In genomic region chr3:139608924-139609323, GRCh38 we compare ENCODE assay signal across 27 cellular contexts.
"Had no signal": no experiment of that assay in that cellular context is flagged by ENCODE, and none has a peak within 500 bp of the region (broad histone marks: within the 10 kb centered on the region; RNA-seq: fewer than 3 reads in every experiment).

No MANE protein-coding gene starts in this region.

- H3K36me3 ChIP-seq: ascending aorta had no signal

- DNase-seq: activated B cell treated with CpG ODN at 0.5 μM for 24 hours; activated CD4-positive, alpha-beta memory T cell treated with anti-CD3 and anti-CD28 coated beads for 36 hours; activated CD4-positive, alpha-beta T cell treated with anti-CD3 and anti-CD28 coated beads for 4 hours; activated CD4-positive, alpha-beta T cell treated with anti-CD3 and anti-CD28 coated beads, Interleukin-2, amount 10 ng/mL, durations not matched to agents 24 days and 14 days; activated CD4-positive, alpha-beta T cell treated with anti-CD3 and anti-CD28 coated beads, Interleukin-2, amount 50 U/mL, for 1 hour; activated CD4-positive, alpha-beta T cell treated with anti-CD3 and anti-CD28 coated beads, Interleukin-2, amount 50 U/mL, for 4 hours; activated CD4-positive, CD25-positive, alpha-beta regulatory T cell treated with anti-CD3 and anti-CD28 coated beads, Interleukin-2, amount 50 U/mL, for 72 hours; activated CD8-positive, alpha-beta memory T cell treated with anti-CD3 and anti-CD28 coated beads, Interleukin-2, amount 50 U/mL, for 4 hours; activated CD8-positive, alpha-beta T cell treated with anti-CD3 and anti-CD28 coated beads for 36 hours; activated effector memory CD4-positive, alpha-beta T cell treated with anti-CD3 and anti-CD28 coated beads, Interleukin-2, amount 50 U/mL, for 16 hours; activated naive CD4-positive, alpha-beta T cell treated with anti-CD3 and anti-CD28 coated beads, Interleukin-2, amount 10 ng/mL, durations not matched to agents 7 days and 5 days; activated naive CD4-positive, alpha-beta T cell treated with Interleukin-2 at 50 U/mL for 16 hours; activated naive CD8-positive, alpha-beta T cell treated with anti-CD3 and anti-CD28 coated beads, Interleukin-2, amount 10 ng/mL, durations not matched to agents 7 days and 5 days; activated naive CD8-positive, alpha-beta T cell treated with anti-CD3 and anti-CD28 coated beads, Interleukin-2, amount 50 U/mL, for 24 hours; activated T-cell treated with anti-CD3 and anti-CD28 coated beads for 4 hours; activated T-cell treated with anti-CD3 and anti-CD28 coated beads, Interleukin-2, amount 50 U/mL, for 1 hour; activated T-cell treated with anti-CD3 and anti-CD28 coated beads, Interleukin-2, amount 50 U/mL, for 4 hours; activated T-cell treated with anti-CD3 and anti-CD28 coated beads, Interleukin-2, amount 50 U/mL, for 72 hours; amygdala; anterior cingulate cortex; central memory CD4-positive, alpha-beta T cell; T-helper 1 cell; T-helper 2 cell; T-helper 9 cell had no signal

- H3K27ac ChIP-seq: ascending aorta, VCaP had no signal

- H3K4me1 ChIP-seq: ascending aorta had no signal

- H3K9me3 ChIP-seq: ascending aorta had no signal

- ATAC-seq: activated CD8-positive, alpha-beta T cell treated with anti-CD3 and anti-CD28 coated beads for 36 hours; activated naive CD8-positive, alpha-beta T cell treated with anti-CD3 and anti-CD28 coated beads, Interleukin-2, amount 50 U/mL, for 24 hours; activated T-cell treated with anti-CD3 and anti-CD28 coated beads, Interleukin-2, amount 50 U/mL, for 4 hours; activated T-cell treated with anti-CD3 and anti-CD28 coated beads, Interleukin-2, amount 50 U/mL, for 72 hours; activated T-helper 17 cell treated with anti-CD3 and anti-CD28 coated beads, Interleukin-2, amount 50 U/mL, for 72 hours had no signal

- H3K4me3 ChIP-seq: ascending aorta had no signal

- H3K27me3 ChIP-seq: ascending aorta had no signal
